ENCODE assay signal across 16 cellular contexts in genomic region chr12:121423682-121424631, GRCh38. TPM values are rescaled to one million over a fixed set of nuclear protein-coding genes. Genes with fewer than 3 reads are reported as not detected.
DNase-seq lines count a peak whose midpoint lies in the region; ATAC-seq and TF ChIP-seq lines count a peak whose summit lies in the region.
"Had no signal": no experiment of that assay in that cellular context is flagged by ENCODE, and none has a peak within 500 bp of the region (broad histone marks: within the 10 kb centered on the region; RNA-seq: fewer than 3 reads in every experiment).

No MANE protein-coding gene starts in this region.

- H3K9me3 Mint-ChIP-seq in activated B cell treated with CpG ODN at 0.5 μM for 24 hours, result no peaks in the 10 kb centered on the region

- no peak for DNase-seq in Right ventricle myocardium inferior (ENCODE audit: missing footprints)
- no peak for DNase-seq in cardiac septum (ENCODE audit: low spot score)
- no peak for DNase-seq in activated B cell treated with CpG ODN at 0.5 μM for 24 hours
- no peak for DNase-seq in right atrium auricular region (ENCODE audit: low spot score)
- DNase-seq in substantia nigra (lab: John Stamatoyannopoulos, UW), result peak in 7 of 49 donors; percentile 5 to 29 (median 18)
- DNase-seq in kidney tubule cell (ENCODE audit: low spot score), result no peak
- DNase-seq in NCI-H1436 (lab: John Stamatoyannopoulos, UW), result no peak
- DNase-seq: DND-41; effector memory CD4-positive, alpha-beta T cell; kidney glomerular epithelial cell; NCI-H146; NCI-H69; SJCRH30 had no signal

- ATAC-seq in Right ventricle myocardium inferior, result peak; percentile 80
- ATAC-seq in activated B cell treated with CpG ODN at 0.5 μM for 24 hours (ENCODE audit: low read depth), result no peak
- ATAC-seq in HG03342 (IDR thresholded peaks at IDR 0.05; ENCODE audit: unreplicated experiment), result no peak

- peaks cover 62% of the 10 kb centered on the region for H3K36me3 ChIP-seq in right atrium auricular region

- H3K4me1 ChIP-seq in right atrium auricular region, result peaks cover 0 to 7% of the 10 kb centered on the region in 2 donors
- H3K4me1 ChIP-seq: HAP-1, SJCRH30 had no signal

- no peaks in the 10 kb centered on the region for H3K27me3 ChIP-seq in right atrium auricular region
- H3K27me3 ChIP-seq: SJCRH30 had no signal

- CTCF ChIA-PET in activated B cell treated with CpG ODN at 0.5 μM for 24 hours (lab: Charles Lee), result interaction anchor here (0.9 to 1.1 kb wide), 2 partner anchors 19 kb away, joined by 3 read pairs; no protein-coding TSS in a partner anchor

- intact Hi-C loops in Right ventricle myocardium inferior (cut with DNase I), result no loop called here
- intact Hi-C loops in cardiac septum (cut with DNase I), result no loop called here
- intact Hi-C loops in activated B cell treated with CpG ODN at 0.5 μM for 24 hours (cut with micrococcal nuclease), result no loop called here

- H3K27ac ChIP-seq in right atrium auricular region, result peak overlapping the region; percentile 74 to 88
- peak overlapping the region; percentile 41 for H3K27ac ChIP-seq in substantia nigra (ENCODE audit: low read depth, low read length, poor library complexity, severe bottlenecking)
- H3K27ac ChIP-seq: SJCRH30, VCaP had no signal

- TF ChIP-seq CTCF in activated B cell treated with CpG ODN at 0.5 μM for 24 hours (IDR thresholded peaks at IDR 0.05), result no peak
- no peak for TF ChIP-seq CTCF in right atrium auricular region (IDR thresholded peaks at IDR 0.05)

- H3K4me1 Mint-ChIP-seq in activated B cell treated with CpG ODN at 0.5 μM for 24 hours, result peaks cover 28% of the 10 kb centered on the region

- peaks cover 88% of the 10 kb centered on the region for H3K36me3 Mint-ChIP-seq in activated B cell treated with CpG ODN at 0.5 μM for 24 hours (ENCODE audit: low read depth)

- H3K27ac Mint-ChIP-seq in activated B cell treated with CpG ODN at 0.5 μM for 24 hours, result peak overlapping the region; percentile 50

- POLR2A ChIA-PET in activated B cell treated with CpG ODN at 0.5 μM for 24 hours (lab: Charles Lee), result interaction anchor here (0.6 to 5.7 kb wide), 7 partner anchors 10 to 520 kb away, joined by 3 to 64 read pairs (median 3); partner anchors contain the start of gene RNF34

- H3K4me3 ChIP-seq in right atrium auricular region, result no peak overlapping the region
- H3K4me3 ChIP-seq: HAP-1, SJCRH30 had no signal

- no peaks in the 10 kb centered on the region for H3K27me3 Mint-ChIP-seq in activated B cell treated with CpG ODN at 0.5 μM for 24 hours

- H3K4me3 Mint-ChIP-seq in activated B cell treated with CpG ODN at 0.5 μM for 24 hours, result no peak overlapping the region

- H3K9me3 ChIP-seq in right atrium auricular region, result no peaks in the 10 kb centered on the region
- H3K9me3 ChIP-seq: HAP-1, SJCRH30 had no signal

RNA-seq across cellular contexts. Expression of gene RNF34, which starts 24.0 kb away (rescaled TPM):
- total RNA-seq in Right ventricle myocardium inferior (19.5 TPM), cardiac septum (31.1 TPM), activated B cell treated with CpG ODN at 0.5 μM for 24 hours (71.2 and 75.3 TPM in 2 replicates), right atrium auricular region (10 to 100 TPM; 15.9 to 32.5 TPM)
